Comparison of ENCODE assay signal across 10 cellular contexts in the genomic region with DNA sequence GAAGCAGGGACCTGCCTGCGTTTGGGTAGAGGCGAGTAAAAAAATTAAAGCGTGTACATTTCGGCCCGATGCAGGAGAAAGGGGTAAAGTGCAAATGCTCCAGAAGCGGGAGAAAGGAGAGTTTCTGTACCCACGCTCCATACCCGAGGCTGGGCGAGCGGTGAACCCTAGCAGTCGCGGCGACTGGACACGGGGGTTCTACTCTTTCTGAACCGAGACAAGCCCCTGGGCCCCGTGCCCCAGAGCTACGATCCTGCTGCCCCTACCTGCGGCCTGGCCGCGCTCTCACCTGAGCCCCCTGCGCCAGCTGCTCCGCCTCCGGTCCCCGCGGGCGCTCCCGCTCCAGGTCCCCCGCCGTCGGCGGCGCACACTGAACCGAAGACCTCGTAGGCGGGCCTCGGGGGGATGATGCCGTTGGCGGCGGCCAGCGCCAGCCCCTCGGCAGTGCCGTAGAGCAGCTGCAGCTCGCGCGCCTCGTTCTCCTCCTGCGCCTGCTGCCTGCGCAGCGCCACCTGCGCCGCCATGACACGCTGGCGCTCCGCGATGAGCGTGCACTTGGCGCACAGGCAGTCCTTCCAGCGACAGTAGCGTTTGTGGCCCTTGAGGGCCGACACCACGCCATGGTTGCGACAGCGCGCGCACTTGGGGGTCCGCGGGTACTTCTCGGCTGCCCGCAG. TPM values are rescaled to one million over a fixed set of nuclear protein-coding genes. Genes with fewer than 3 reads are reported as not detected.
DNase-seq lines count a peak whose midpoint lies in the region; FAIRE-seq and TF ChIP-seq lines count a peak whose summit lies in the region.
"Had no signal": no experiment of that assay in that cellular context is flagged by ENCODE, and none has a peak within 500 bp of the region (broad histone marks: within the 10 kb centered on the region; RNA-seq: fewer than 3 reads in every experiment).

No MANE protein-coding gene starts in this region.

- H3K4me3 ChIP-seq in A673 (ENCODE audit: low read depth, low read length, poor library complexity, severe bottlenecking): peak overlapping the region; percentile 25

- POLR2A ChIA-PET in A673 (lab: Charles Lee; ENCODE audit: low non-redundant PET): no interaction called here

- no peak for TF ChIP-seq CTCF in A673 (conservative IDR thresholded peaks at IDR 0.05; ENCODE audit: low read depth, low read length)
- no peak for TF ChIP-seq CTCF in mesothelial cell of epicardium (IDR thresholded peaks at IDR 0.05; ENCODE audit: unreplicated experiment)

- intact Hi-C loops in A673 (cut with micrococcal nuclease; ENCODE audit: unreplicated experiment): no loop called here

- H3K36me3 ChIP-seq in A673 (ENCODE audit: insufficient read depth, low read length, poor library complexity, severe bottlenecking): no peaks in the 10 kb centered on the region

- peaks cover 99% of the 10 kb centered on the region for H3K27me3 ChIP-seq in A673 (replicated peaks; ENCODE audit: insufficient read depth, low read depth, low read length, poor library complexity)

- peak overlapping the region; percentile 36 for H3K4me3 Mint-ChIP-seq in activated naive CD8-positive, alpha-beta T cell
- peak overlapping the region; percentile 25 for H3K4me3 Mint-ChIP-seq in mesothelial cell of epicardium

- H3K27me3 Mint-ChIP-seq in activated naive CD8-positive, alpha-beta T cell: peaks cover 43% of the 10 kb centered on the region
- H3K27me3 Mint-ChIP-seq in mesothelial cell of epicardium (ENCODE audit: low read depth): peaks cover 94% of the 10 kb centered on the region

- CTCF ChIA-PET in A673 (lab: Charles Lee): no interaction called here

- BruUV-seq in A673 (replicated peaks; lab: Mats Ljungman, UMichigan): no TSS peak

- H3K36me3 Mint-ChIP-seq in activated naive CD8-positive, alpha-beta T cell: no peaks in the 10 kb centered on the region
- H3K36me3 Mint-ChIP-seq in mesothelial cell of epicardium: no peaks in the 10 kb centered on the region

- H3K9me3 Mint-ChIP-seq in activated naive CD8-positive, alpha-beta T cell (ENCODE audit: low read depth): no peaks in the 10 kb centered on the region
- no peaks in the 10 kb centered on the region for H3K9me3 Mint-ChIP-seq in mesothelial cell of epicardium

- H3K9me3 ChIP-seq in A673 (ENCODE audit: low read depth, low read length, poor library complexity, severe bottlenecking): no peaks in the 10 kb centered on the region

- H3K4me1 ChIP-seq in A673 (ENCODE audit: insufficient read depth, low read length, poor library complexity, severe bottlenecking): peaks cover 4% of the 10 kb centered on the region

- DNase-seq in A673 (ENCODE audit: low spot score) (peak; percentile 34), GM12891 (ENCODE audit: insufficient read length, low spot score) (peak; percentile 41), mesothelial cell of epicardium (ENCODE audit: low spot score in 2 of 2, unreplicated experiment in 2 of 2) (peak in 1 of 2 experiments; percentile 48), T-helper 9 cell (no peak), cerebellum (ENCODE audit: low spot score) (no peak), OCI-M1 (lab: John Stamatoyannopoulos, UW) (no peak)
- no peak for DNase-seq in stimulated activated naive CD4-positive, alpha-beta T cell (lab: John Stamatoyannopoulos, UW)

- H3K4me1 Mint-ChIP-seq in activated naive CD8-positive, alpha-beta T cell (ENCODE audit: low read depth): peaks cover 52% of the 10 kb centered on the region
- H3K4me1 Mint-ChIP-seq in mesothelial cell of epicardium: peaks cover 39% of the 10 kb centered on the region

- no peak overlapping the region for H3K27ac ChIP-seq in A673 (ENCODE audit: low read depth, low read length, poor library complexity, severe bottlenecking)
- H3K27ac ChIP-seq: VCaP had no signal

- no peak overlapping the region for H3K27ac Mint-ChIP-seq in activated naive CD8-positive, alpha-beta T cell
- no peak overlapping the region for H3K27ac Mint-ChIP-seq in mesothelial cell of epicardium

- peak; percentile 62 for FAIRE-seq in GM12891 (lab: Jason Lieb, UNC)
- FAIRE-seq: GM18507 had no signal

- no peak for TF ChIP-seq POLR2A in GM12891 (IDR thresholded peaks at IDR 0.05; ENCODE audit: low read depth, low read length)

TF ChIP-seq in GM12891, 5 proteins besides CTCF, POLR2A, EP300 and RAD21:
- TF ChIP-seq POLR2AphosphoS5 (IDR thresholded peaks at IDR 0.05; ENCODE audit: low read depth, low read length): no peak
- no peak for TF ChIP-seq PAX5 (IDR thresholded peaks at IDR 0.05; ENCODE audit: insufficient read depth, low read length, severe bottlenecking)
- TF ChIP-seq SPI1 (IDR thresholded peaks at IDR 0.05; ENCODE audit: low read depth, low read length): no peak
- TF ChIP-seq TAF1 (IDR thresholded peaks at IDR 0.05; ENCODE audit: low read depth, low read length): no peak
- TF ChIP-seq POU2F2 (IDR thresholded peaks at IDR 0.05; ENCODE audit: low read depth, low read length): no peak

RNA-seq across cellular contexts. Expression of a gene that starts 2.4 kb away (rescaled TPM):
- total RNA-seq in A673 (2021): 0.28 and 0.37 TPM in 2 replicates
- 0.04 TPM for polyA plus RNA-seq in GM12891 (2012; ENCODE audit: low read depth, missing spikeins)
- 0.07 TPM in 1 of 3 replicates, not detected in the others for total RNA-seq in mesothelial cell of epicardium
- not detected for total RNA-seq in cerebellum

Comparison
In these comparisons a context has a peak if more than half of its experiments do, and no peak if none do; other contexts are left out.
1. DNase-seq: peak in A673 (single experiment) and GM12891 (single experiment); none in T-helper 9 cell (single experiment), cerebellum (single experiment), stimulated activated naive CD4-positive, alpha-beta T cell (0 of 6) and OCI-M1 (single experiment).